In genomic region chr6:62285612-62286469, GRCh38 we compare ENCODE assay signal across 9 cellular contexts. TPM values are rescaled to one million over a fixed set of nuclear protein-coding genes. Genes with fewer than 3 reads are reported as not detected.
DNase-seq lines count a peak whose midpoint lies in the region; ATAC-seq and TF ChIP-seq lines count a peak whose summit lies in the region.
"Had no signal": no experiment of that assay in that cellular context is flagged by ENCODE, and none has a peak within 500 bp of the region (broad histone marks: within the 10 kb centered on the region; RNA-seq: fewer than 3 reads in every experiment).

TSS of gene KHDRBS2 (minus strand) at chr6:62286225.

- peak within 1 kb of the TSS; percentile 53 to 57 for H3K4me3 ChIP-seq in ascending aorta
- peak within 1 kb of the TSS; percentile 68 for H3K4me3 ChIP-seq in iPS-18c (ENCODE audit: insufficient read depth, low read depth, low read length)
- H3K4me3 ChIP-seq in retinal pigment epithelial cell (ENCODE audit: low read length) = peak within 1 kb of the TSS; percentile 27

- intact Hi-C loops in ascending aorta (cut with DNase I) = no loop called here

- no peaks in the 10 kb centered on the region for H3K9me3 ChIP-seq in ascending aorta
- H3K9me3 ChIP-seq in iPS-18c (ENCODE audit: control insufficient read depth, insufficient read depth, low read length) = no peaks in the 10 kb centered on the region

- peak; percentile 100 for ATAC-seq in HG02970 (IDR thresholded peaks at IDR 0.05; ENCODE audit: low FRiP score, unreplicated experiment)

- H3K27me3 ChIP-seq in ascending aorta = no peaks in the 10 kb centered on the region

- DNase-seq in stimulated activated CD4-positive, alpha-beta T cell treated with anti-CD3 and anti-CD28 coated beads, Interleukin-1b, Interleukin-23, amount 100 ng/mL, for 48 hours = peak; percentile 5
- DNase-seq in stimulated activated CD4-positive, alpha-beta T cell treated with anti-CD3 and anti-CD28 coated beads, Interleukin-12 subunit alpha, Interleukin-12 subunit beta, amount 100 ng/mL, for 4 hours = no peak
- DNase-seq in NCI-H2227 (lab: John Stamatoyannopoulos, UW; ENCODE audit: unreplicated experiment) = peak; percentile 88
- DNase-seq in ascending aorta (ENCODE audit: low spot score in 2 of 2) = peak; percentile 28 to 81
- peak; percentile 13 for DNase-seq in retinal pigment epithelial cell (ENCODE audit: low read depth)
- no peak for DNase-seq in HCEC 1CT
- DNase-seq: DND-41 had no signal

- no peaks in the 10 kb centered on the region for H3K4me1 ChIP-seq in ascending aorta

- H3K27ac ChIP-seq in ascending aorta = no peak within 1 kb of the TSS

- no peak for TF ChIP-seq CTCF in ascending aorta (IDR thresholded peaks at IDR 0.05)
- TF ChIP-seq CTCF in retinal pigment epithelial cell (conservative IDR thresholded peaks at IDR 0.05; ENCODE audit: low read depth, low read length) = no peak

- no peaks in the 10 kb centered on the region for H3K36me3 ChIP-seq in ascending aorta

RNA-seq across cellular contexts. Expression of gene KHDRBS2, which starts in this region (rescaled TPM):
- total RNA-seq in ascending aorta = not detected

Comparison
In these comparisons a context has a peak if more than half of its experiments do, and no peak if none do; other contexts are left out.
1. DNase-seq: peak in stimulated activated CD4-positive, alpha-beta T cell treated with anti-CD3 and anti-CD28 coated beads, Interleukin-1b, Interleukin-23, amount 100 ng/mL, for 48 hours (single experiment), NCI-H2227 (single experiment) and retinal pigment epithelial cell (single experiment); none in stimulated activated CD4-positive, alpha-beta T cell treated with anti-CD3 and anti-CD28 coated beads, Interleukin-12 subunit alpha, Interleukin-12 subunit beta, amount 100 ng/mL, for 4 hours (single experiment) and HCEC 1CT (single experiment).
2. Peak in DNase-seq and H3K4me3 ChIP-seq in ascending aorta; RNA of the gene not detected or under 1 TPM.
3. Peak in every context shown above with its lines, with median percentiles within 50 percentile points of each other: H3K4me3 ChIP-seq.